In the genomic region with DNA sequence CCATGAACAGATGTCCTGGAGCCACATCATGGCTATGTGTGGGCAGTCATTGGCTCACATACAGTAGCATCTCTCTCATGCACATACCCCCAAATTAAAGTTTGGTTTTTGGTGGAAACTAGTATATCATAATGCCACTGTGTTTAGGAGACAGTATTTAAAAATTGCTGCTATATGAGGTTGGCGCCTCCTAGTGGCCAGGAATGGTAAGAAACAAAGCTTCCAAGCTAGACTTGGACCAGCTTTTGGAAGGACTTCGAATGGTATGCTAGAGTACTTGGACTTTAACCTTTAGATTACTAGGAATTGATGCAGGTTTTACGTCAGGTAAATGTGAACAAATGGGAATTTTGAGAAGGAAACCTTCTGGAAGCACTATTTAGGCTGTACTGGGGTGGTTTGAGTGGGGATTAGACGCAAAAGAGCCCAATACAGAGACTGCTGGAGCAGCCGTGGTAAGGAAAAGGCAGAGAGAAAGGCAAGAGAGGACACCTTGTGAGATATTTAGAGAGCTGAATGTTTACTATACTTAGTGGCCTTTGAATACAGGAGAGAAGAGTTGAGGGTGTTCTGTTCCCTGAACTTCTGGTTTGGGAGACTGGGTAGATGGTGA, we compare ENCODE assay signal across 8 cellular contexts. TPM values are rescaled to one million over a fixed set of nuclear protein-coding genes. Genes with fewer than 3 reads are reported as not detected.
DNase-seq lines count a peak whose midpoint lies in the region; ATAC-seq and TF ChIP-seq lines count a peak whose summit lies in the region.

No MANE protein-coding gene starts in this region.

- POLR2A ChIA-PET in activated CD4-positive, alpha-beta memory T cell treated with anti-CD3 and anti-CD28 coated beads for 36 hours (lab: Charles Lee) = no interaction called here

- DNase-seq in SHP77 (lab: John Stamatoyannopoulos, UW) = peak; percentile 45
- no peak for DNase-seq in SHP77 treated with DMSO at 0.1 percent for 48 hours (lab: John Stamatoyannopoulos, UW)
- DNase-seq in MG63 = peak; percentile 11
- peak; percentile 56 for DNase-seq in activated CD4-positive, alpha-beta memory T cell treated with anti-CD3 and anti-CD28 coated beads for 36 hours
- peak; percentile 69 for DNase-seq in fibroblast of pulmonary artery (ENCODE audit: low read depth)
- DNase-seq in retinal pigment epithelial cell (ENCODE audit: low read depth) = no peak
- DNase-seq in hippocampal formation (lab: John Stamatoyannopoulos, UW) = no peak

- H3K27me3 ChIP-seq in MG63 = 0 out of 2 replicates have a peak, but pooled peaks cover 2% of the 10 kb centered on the region

- peak; percentile 90 for ATAC-seq in GM21526 (IDR thresholded peaks at IDR 0.05; ENCODE audit: low FRiP score, unreplicated experiment)

- intact Hi-C loops in activated CD4-positive, alpha-beta memory T cell treated with anti-CD3 and anti-CD28 coated beads for 36 hours (cut with micrococcal nuclease) = no loop called here

- H3K9me3 ChIP-seq in MG63 = no peaks in the 10 kb centered on the region

- H3K36me3 ChIP-seq in MG63 = no peaks in the 10 kb centered on the region

- H3K4me3 ChIP-seq in MG63 (no peak overlapping the region), fibroblast of pulmonary artery (replicated peaks; ENCODE audit: low read depth, low read length) (no peak overlapping the region), retinal pigment epithelial cell (ENCODE audit: low read length) (no peak overlapping the region)

- no peak overlapping the region for H3K27ac Mint-ChIP-seq in activated CD4-positive, alpha-beta memory T cell treated with anti-CD3 and anti-CD28 coated beads for 36 hours

- H3K9me3 Mint-ChIP-seq in activated CD4-positive, alpha-beta memory T cell treated with anti-CD3 and anti-CD28 coated beads for 36 hours = no peaks in the 10 kb centered on the region

- H3K27me3 Mint-ChIP-seq in activated CD4-positive, alpha-beta memory T cell treated with anti-CD3 and anti-CD28 coated beads for 36 hours = peaks cover 2% of the 10 kb centered on the region

- H3K4me1 Mint-ChIP-seq in activated CD4-positive, alpha-beta memory T cell treated with anti-CD3 and anti-CD28 coated beads for 36 hours (ENCODE audit: low read depth) = no peaks in the 10 kb centered on the region

- no peaks in the 10 kb centered on the region for H3K36me3 Mint-ChIP-seq in activated CD4-positive, alpha-beta memory T cell treated with anti-CD3 and anti-CD28 coated beads for 36 hours

- CTCF ChIA-PET in activated CD4-positive, alpha-beta memory T cell treated with anti-CD3 and anti-CD28 coated beads for 36 hours (lab: Charles Lee) = interaction anchor here (0.5 to 1.4 kb wide), 22 partner anchors 10 to 589 kb away, joined by 3 to 10 read pairs (median 4); partner anchors contain the start of genes DOP1A, PRSS35, RWDD2A and UBE3D

- no peak overlapping the region for H3K4me3 Mint-ChIP-seq in activated CD4-positive, alpha-beta memory T cell treated with anti-CD3 and anti-CD28 coated beads for 36 hours

- TF ChIP-seq CTCF in fibroblast of pulmonary artery (IDR thresholded peaks at IDR 0.05; ENCODE audit: low read length, missing control alignments) (peak; percentile 87), retinal pigment epithelial cell (conservative IDR thresholded peaks at IDR 0.05; ENCODE audit: low read depth, low read length) (peak; percentile 84)

RNA-seq across cellular contexts. Expression of gene PRSS35, which starts 23.8 kb away (rescaled TPM):
- total RNA-seq in MG63 (2014; rRNA removed; shearing (Covaris generic); ENCODE audit: low replicate concordance) = 0.72 and 1.2 TPM in 2 replicates
- total RNA-seq in activated CD4-positive, alpha-beta memory T cell treated with anti-CD3 and anti-CD28 coated beads for 36 hours = not detected

Comparison
In these comparisons a context has a peak if more than half of its experiments do, and no peak if none do; other contexts are left out.
1. DNase-seq: peak in SHP77 (2 of 2), MG63 (single experiment), activated CD4-positive, alpha-beta memory T cell treated with anti-CD3 and anti-CD28 coated beads for 36 hours (single experiment) and fibroblast of pulmonary artery (single experiment); none in SHP77 treated with DMSO at 0.1 percent for 48 hours (single experiment), retinal pigment epithelial cell (single experiment) and hippocampal formation (0 of 2).